Comparison of ENCODE assay signal across 9 cellular contexts in the genomic region with DNA sequence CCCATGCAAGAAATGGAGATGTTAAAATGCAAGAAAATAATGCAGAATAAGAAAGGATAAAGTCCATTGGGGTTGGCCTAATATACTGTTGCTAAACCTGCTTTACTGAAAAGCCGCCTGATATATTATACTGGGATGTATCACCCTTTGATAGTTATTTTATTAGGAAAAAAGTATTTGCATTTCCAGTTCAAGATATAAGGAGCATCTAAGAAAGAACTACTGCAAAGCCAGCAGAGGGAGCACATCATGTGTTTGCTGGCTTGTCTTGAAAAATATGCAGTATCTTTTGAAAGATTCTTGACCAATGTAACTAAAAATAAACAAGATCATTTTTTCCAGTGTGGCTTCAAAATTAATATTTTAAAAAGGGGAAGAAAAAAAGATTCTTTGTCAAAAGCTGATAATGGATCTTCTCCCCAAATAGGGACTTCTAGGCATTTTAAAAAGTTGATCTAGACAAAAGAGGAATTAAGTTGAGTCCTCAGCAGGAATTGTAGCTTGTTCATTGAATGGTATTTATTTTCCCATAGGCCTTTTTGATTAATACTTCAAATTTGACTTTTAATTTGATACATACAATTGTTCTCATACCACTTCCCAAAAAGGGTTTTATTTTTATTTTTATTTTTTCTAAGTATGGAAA.
DNase-seq lines count a peak whose midpoint lies in the region; ATAC-seq and TF ChIP-seq lines count a peak whose summit lies in the region.
"Had no signal": no experiment of that assay in that cellular context is flagged by ENCODE, and none has a peak within 500 bp of the region (broad histone marks: within the 10 kb centered on the region; RNA-seq: fewer than 3 reads in every experiment).

No MANE protein-coding gene starts in this region.

- H3K9me3 Mint-ChIP-seq in MCF 10A (ENCODE audit: unreplicated experiment) (peaks cover 9% of the 10 kb centered on the region), naive B cell (peaks cover 0 to 3% (median 0%) of the 10 kb centered on the region in 7 donors)
- peaks cover 2 to 7% of the 10 kb centered on the region in 2 donors for H3K9me3 Mint-ChIP-seq in stimulated activated naive B cell treated with anti-CD40 and anti-IgM and Interleukin-4, amounts not matched to agents 10 μg/mL and 1 μg/mL and 100 μg/mL, for 72 hours
- H3K9me3 Mint-ChIP-seq: IgD-negative memory B cell had no signal

- H3K4me3 Mint-ChIP-seq in MCF 10A (ENCODE audit: unreplicated experiment): no peak overlapping the region
- no peak overlapping the region for H3K4me3 Mint-ChIP-seq in naive B cell
- H3K4me3 Mint-ChIP-seq in stimulated activated naive B cell treated with anti-CD40 and anti-IgM and Interleukin-4, amounts not matched to agents 10 μg/mL and 1 μg/mL and 100 μg/mL, for 72 hours: no peak overlapping the region
- H3K4me3 Mint-ChIP-seq: IgD-negative memory B cell had no signal

- H3K27me3 Mint-ChIP-seq in MCF 10A (ENCODE audit: insufficient read depth, unreplicated experiment) (no peaks in the 10 kb centered on the region), naive B cell (no peaks in the 10 kb centered on the region)
- no peaks in the 10 kb centered on the region for H3K27me3 Mint-ChIP-seq in stimulated activated naive B cell treated with anti-CD40 and anti-IgM and Interleukin-4, amounts not matched to agents 10 μg/mL and 1 μg/mL and 100 μg/mL, for 72 hours
- H3K27me3 Mint-ChIP-seq: IgD-negative memory B cell had no signal

- peak; percentile 39 for TF ChIP-seq CTCF in MCF 10A (IDR thresholded peaks at IDR 0.05; ENCODE audit: unreplicated experiment)

- POLR2A ChIA-PET in MCF 10A (lab: Yijun Ruan, JAX): interaction anchor here (0.7 kb wide), 2 partner anchors 15 to 546 kb away, joined by 3 read pairs; no protein-coding TSS in a partner anchor

- no TSS peak for BruUV-seq in MCF 10A (replicated peaks; lab: Mats Ljungman, UMichigan)

- DNase-seq in COLO829 (ENCODE audit: low spot score): peak; percentile 40
- DNase-seq in LHCN-M2 (ENCODE audit: low read depth): peak; percentile 49
- DNase-seq in MCF 10A (ENCODE audit: unreplicated experiment): peak; percentile 40
- DNase-seq in naive B cell: peak; percentile 6
- DNase-seq in NK-92 treated with Interleukin-12 subunit alpha and Interleukin-12 subunit beta, amount 100 ng/mL, for 24 hours (lab: John Stamatoyannopoulos, UW): no peak
- no peak for DNase-seq in NCI-H1048 (lab: John Stamatoyannopoulos, UW)
- DNase-seq in stimulated activated naive B cell treated with anti-CD40 and anti-IgM and Interleukin-4, amounts not matched to agents 10 μg/mL and 1 μg/mL and 100 μg/mL, for 72 hours: no peak
- no peak for DNase-seq in ecto neural progenitor cell (ENCODE audit: low spot score)

- no peak for ATAC-seq in naive B cell (ENCODE audit: low read depth in 2 of 2)
- no peak for ATAC-seq in stimulated activated naive B cell treated with anti-CD40 and anti-IgM and Interleukin-4, amounts not matched to agents 10 μg/mL and 1 μg/mL and 100 μg/mL, for 72 hours (replicated peaks)

- H3K4me1 Mint-ChIP-seq in MCF 10A (ENCODE audit: insufficient read depth, unreplicated experiment): peaks cover 12% of the 10 kb centered on the region
- H3K4me1 Mint-ChIP-seq in naive B cell: peaks cover 30 to 74% (median 61%) of the 10 kb centered on the region in 3 donors
- H3K4me1 Mint-ChIP-seq in stimulated activated naive B cell treated with anti-CD40 and anti-IgM and Interleukin-4, amounts not matched to agents 10 μg/mL and 1 μg/mL and 100 μg/mL, for 72 hours: peaks cover 19 to 56% of the 10 kb centered on the region in 2 donors

- CTCF ChIA-PET in MCF 10A (lab: Yijun Ruan, JAX): interaction anchor here (0.6 to 2.4 kb wide), 33 partner anchors 10 to 557 kb away, joined by 3 to 12 read pairs (median 4); no protein-coding TSS in a partner anchor

- H3K27ac Mint-ChIP-seq in MCF 10A (ENCODE audit: low read depth, unreplicated experiment) (no peak overlapping the region), naive B cell (peak overlapping the region in 2 of 6 donors; percentile 7 to 49)
- no peak overlapping the region for H3K27ac Mint-ChIP-seq in stimulated activated naive B cell treated with anti-CD40 and anti-IgM and Interleukin-4, amounts not matched to agents 10 μg/mL and 1 μg/mL and 100 μg/mL, for 72 hours

- intact Hi-C loops in MCF 10A (cut with micrococcal nuclease): loop anchor here (1.0 kb wide), 1 partner anchor 460 kb away; no protein-coding TSS in a partner anchor

- H3K36me3 Mint-ChIP-seq in MCF 10A (ENCODE audit: insufficient read depth, unreplicated experiment) (peaks cover 7% of the 10 kb centered on the region), naive B cell (no peaks in the 10 kb centered on the region)
- peaks cover 7 to 9% of the 10 kb centered on the region in 2 donors for H3K36me3 Mint-ChIP-seq in stimulated activated naive B cell treated with anti-CD40 and anti-IgM and Interleukin-4, amounts not matched to agents 10 μg/mL and 1 μg/mL and 100 μg/mL, for 72 hours
- H3K36me3 Mint-ChIP-seq: IgD-negative memory B cell had no signal

Comparison
In these comparisons a context has a peak if more than half of its experiments do, and no peak if none do; other contexts are left out.
1. DNase-seq: peak in COLO829 (single experiment), LHCN-M2 (single experiment), MCF 10A (single experiment) and naive B cell (single experiment); none in NK-92 treated with Interleukin-12 subunit alpha and Interleukin-12 subunit beta, amount 100 ng/mL, for 24 hours (single experiment), NCI-H1048 (single experiment), stimulated activated naive B cell treated with anti-CD40 and anti-IgM and Interleukin-4, amounts not matched to agents 10 μg/mL and 1 μg/mL and 100 μg/mL, for 72 hours (single experiment) and ecto neural progenitor cell (single experiment).